Comparison of ENCODE assay signal across 29 cellular contexts in the genomic region with DNA sequence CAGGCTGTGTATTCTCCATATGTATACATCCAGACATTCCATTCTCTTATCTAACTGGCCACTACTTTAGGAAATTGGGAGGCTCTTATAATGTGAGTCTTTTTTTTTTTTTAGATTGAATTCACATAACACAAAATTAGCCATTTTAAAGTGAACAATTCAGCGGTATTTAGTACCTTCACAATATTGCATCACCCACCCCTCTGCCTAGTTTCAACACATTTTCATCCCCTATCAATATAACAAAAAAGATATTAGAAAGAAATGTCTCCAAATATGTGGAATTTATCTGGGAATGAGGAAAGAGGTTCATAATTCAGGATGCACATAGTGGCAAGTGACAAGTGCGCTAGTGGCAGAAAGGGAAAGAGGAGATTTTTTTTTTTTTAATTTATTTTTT.
"Had no signal": no experiment of that assay in that cellular context is flagged by ENCODE, and none has a peak within 500 bp of the region (broad histone marks: within the 10 kb centered on the region; RNA-seq: fewer than 3 reads in every experiment).

No MANE protein-coding gene starts in this region.

- H3K36me3 ChIP-seq: colonic mucosa, esophagus muscularis mucosa, esophagus squamous epithelium, gastrocnemius medialis, gastroesophageal sphincter, heart left ventricle, heart right ventricle had no signal

- H3K27me3 Mint-ChIP-seq: dendritic cell treated with granulocyte-macrophage colony-stimulating factor and Interleukin-4, amounts not matched to agents 40 ng/mL and 50 ng/mL, for 4 days had no signal

- H3K9me3 Mint-ChIP-seq: endodermal cell had no signal

- H3K4me3 Mint-ChIP-seq: dendritic cell treated with granulocyte-macrophage colony-stimulating factor and Interleukin-4, amounts not matched to agents 40 ng/mL and 50 ng/mL, for 4 days; effector memory CD8-positive, alpha-beta T cell; endodermal cell had no signal

- H3K4me3 ChIP-seq: colonic mucosa, coronary artery, dorsolateral prefrontal cortex, esophagus muscularis mucosa, esophagus squamous epithelium, gastrocnemius medialis, gastroesophageal sphincter, heart left ventricle, heart right ventricle had no signal

- ATAC-seq: effector memory CD8-positive, alpha-beta T cell; esophagus mucosa; foreskin keratinocyte; gastrocnemius medialis; gastroesophageal sphincter; heart left ventricle; heart right ventricle had no signal

- DNase-seq: colonic mucosa; cortex of kidney; dermis blood vessel endothelial cell; dorsolateral prefrontal cortex; effector CD4-positive, alpha-beta T cell; effector CD8-positive, alpha-beta T cell; effector memory CD4-positive, alpha-beta T cell; effector memory CD8-positive, alpha-beta T cell; endodermal cell; erythroblast; esophagus squamous epithelium; foreskin fibroblast; foreskin keratinocyte; foreskin melanocyte; gastrocnemius medialis; glutamatergic neuron; head of caudate nucleus; heart left ventricle; heart right ventricle had no signal

- H3K4me1 Mint-ChIP-seq: endodermal cell had no signal

- H3K9me3 ChIP-seq: colonic mucosa, esophagus muscularis mucosa, esophagus squamous epithelium, gastrocnemius medialis, gastroesophageal sphincter, heart left ventricle, heart right ventricle had no signal

- FAIRE-seq: colon, endometrium, endothelial cell of umbilical vein, frontal cortex had no signal

- H3K27me3 ChIP-seq: colonic mucosa, esophagus muscularis mucosa, esophagus squamous epithelium, foreskin keratinocyte, gastrocnemius medialis, gastroesophageal sphincter, heart left ventricle, heart right ventricle had no signal

- H3K27ac ChIP-seq: colonic mucosa, coronary artery, dorsolateral prefrontal cortex, epithelial cell of prostate, esophagus muscularis mucosa, esophagus squamous epithelium, foreskin keratinocyte, gastrocnemius medialis, heart left ventricle, heart right ventricle had no signal

- H3K27ac Mint-ChIP-seq: dendritic cell treated with granulocyte-macrophage colony-stimulating factor and Interleukin-4, amounts not matched to agents 40 ng/mL and 50 ng/mL, for 4 days; effector memory CD8-positive, alpha-beta T cell; endodermal cell had no signal

- H3K4me1 ChIP-seq: colonic mucosa, esophagus squamous epithelium, foreskin keratinocyte, gastroesophageal sphincter had no signal
